20 cellular contexts compared by ENCODE assay signal in the genomic region with DNA sequence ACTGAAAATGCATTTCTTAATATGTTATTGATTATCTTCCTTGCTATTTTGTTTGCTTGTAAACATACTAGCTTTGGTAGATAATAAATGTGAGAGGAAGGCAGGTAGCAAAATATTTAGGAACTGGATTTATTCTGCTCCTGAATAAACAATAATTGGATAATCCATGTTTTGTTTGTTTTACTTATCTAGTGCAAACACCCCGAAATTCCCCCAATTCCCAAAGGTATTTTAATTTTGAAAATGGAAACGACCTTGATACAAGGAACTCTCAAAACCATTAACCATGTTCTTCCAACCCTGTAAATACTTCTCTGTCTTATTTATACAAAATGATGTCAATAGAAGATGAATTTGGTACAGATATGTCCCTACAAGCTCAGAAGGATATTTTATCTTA. TPM values are rescaled to one million over a fixed set of nuclear protein-coding genes. Genes with fewer than 3 reads are reported as not detected.
DNase-seq lines count a peak whose midpoint lies in the region; ATAC-seq, FAIRE-seq and TF ChIP-seq lines count a peak whose summit lies in the region.
"Had no signal": no experiment of that assay in that cellular context is flagged by ENCODE, and none has a peak within 500 bp of the region (broad histone marks: within the 10 kb centered on the region; RNA-seq: fewer than 3 reads in every experiment).

No MANE protein-coding gene starts in this region.

- H3K36me3 ChIP-seq in right lobe of liver, result no peaks in the 10 kb centered on the region
- no peaks in the 10 kb centered on the region for H3K36me3 ChIP-seq in HepG2 (replicated peaks in 1 of 2; ENCODE audit: control insufficient read depth in 1 of 2, insufficient read depth in 2 of 2, low read length in 2 of 2)
- H3K36me3 ChIP-seq in H7 (replicated peaks; ENCODE audit: control insufficient read depth, insufficient read depth, low read length), result no peaks in the 10 kb centered on the region
- H3K36me3 ChIP-seq in HAP-1 (replicated peaks), result no peaks in the 10 kb centered on the region
- H3K36me3 ChIP-seq: BLaER1 treated with 17β-estradiol and CSF1 and Interleukin-3, amounts not matched to agents 10 nM and 100 nM had no signal

- H3K79me2 ChIP-seq in HepG2 (ENCODE audit: insufficient read depth, low read length), result no peaks in the 10 kb centered on the region

- no peaks in the 10 kb centered on the region for H3K27me3 ChIP-seq in right lobe of liver
- H3K27me3 ChIP-seq in HepG2 (ENCODE audit: control insufficient read depth in 1 of 2, insufficient read depth in 2 of 2, low read length in 2 of 2), result no peaks in the 10 kb centered on the region
- no peaks in the 10 kb centered on the region for H3K27me3 ChIP-seq in H7 (ENCODE audit: control insufficient read depth, insufficient read depth, low read length)
- no peaks in the 10 kb centered on the region for H3K27me3 ChIP-seq in HAP-1 (ENCODE audit: low read depth)
- H3K27me3 ChIP-seq: BLaER1 treated with 17β-estradiol and CSF1 and Interleukin-3, amounts not matched to agents 10 nM and 100 nM had no signal

- DNase-seq in right lobe of liver, result no peak
- DNase-seq in HepG2 (ENCODE audit: low spot score), result no peak
- no peak for DNase-seq in left lobe of liver (ENCODE audit: low spot score)
- no peak for DNase-seq in H7
- no peak for DNase-seq in HAP-1 (ENCODE audit: low spot score in 2 of 2)
- DNase-seq: AML-193; Caco-2; Calu3; CD4-positive, alpha-beta T cell; CD8-positive, alpha-beta T cell; DMS79 treated with DMSO at 0.1 percent for 48 hours; GF-D8 had no signal

- CTCF ChIA-PET in HepG2 (lab: Yijun Ruan, JAX; ENCODE audit: low intra/inter-chr PET ratio, low total read pairs), result no interaction called here

- no peak for TF ChIP-seq CTCF in right lobe of liver (IDR thresholded peaks at IDR 0.05)
- no peak for TF ChIP-seq CTCF in HepG2 (CRISPR knock-in tag; IDR thresholded peaks at IDR 0.05)

- 12% methylated on average over 2 of the region's 2 CpGs for WGBS in right lobe of liver (ENCODE audit: insufficient coverage, low coverage, low lambda C conversion rate, missing lambda C conversion rate)
- WGBS in HepG2 (ENCODE audit: low lambda C conversion rate), result 0% methylated on average over 2 of the region's 2 CpGs

- no peak overlapping the region for H3K4me2 ChIP-seq in HepG2 (ENCODE audit: low read depth, low read length)
- H3K4me2 ChIP-seq: A549; BLaER1 treated with 17β-estradiol and CSF1 and Interleukin-3, amounts not matched to agents 10 nM and 100 nM had no signal

- intact Hi-C loops in right lobe of liver (cut with DNase I) (no loop called here), HepG2 (cut with micrococcal nuclease; ENCODE audit: unreplicated experiment) (no loop called here)

- ATAC-seq in right lobe of liver (peak in 3 of 4 donors; percentile 42 to 69 (median 68)), HepG2 (no peak), left lobe of liver (peak; percentile 23)
- ATAC-seq: A549; CD8-positive, alpha-beta T cell had no signal

- no peaks in the 10 kb centered on the region for H4K20me1 ChIP-seq in HepG2 (ENCODE audit: insufficient read depth, low read length)
- H4K20me1 ChIP-seq: BLaER1 treated with 17β-estradiol and CSF1 and Interleukin-3, amounts not matched to agents 10 nM and 100 nM had no signal

- TF ChIP-seq EP300 in HepG2 (IDR thresholded peaks at IDR 0.05; ENCODE audit: low read depth in 2 of 2, low read length in 2 of 2) (no peak), HepG2 (CRISPR knock-in tag; IDR thresholded peaks at IDR 0.05; ENCODE audit: borderline replicate concordance) (no peak)

- H3K27ac ChIP-seq in right lobe of liver (peak overlapping the region; percentile 36 to 42 (median 37)), HepG2 (ENCODE audit: extremely low read length, insufficient read depth, low read length) (no peak overlapping the region)
- H3K27ac ChIP-seq: 22Rv1; A549; BLaER1 treated with 17β-estradiol and CSF1 and Interleukin-3, amounts not matched to agents 10 nM and 100 nM; C4-2B had no signal

- no peak overlapping the region for H2AFZ ChIP-seq in HepG2 (ENCODE audit: low read length)

- POLR2A ChIA-PET in HepG2 (lab: Yijun Ruan, JAX), result no interaction called here

- no peak overlapping the region for H3K9ac ChIP-seq in HepG2 (ENCODE audit: insufficient read depth, low read depth, low read length)
- H3K9ac ChIP-seq: BLaER1 treated with 17β-estradiol and CSF1 and Interleukin-3, amounts not matched to agents 10 nM and 100 nM had no signal

- H3K4me3 ChIP-seq in right lobe of liver, result no peak overlapping the region
- no peak overlapping the region for H3K4me3 ChIP-seq in HepG2 (replicated peaks in 1 of 3; ENCODE audit: insufficient read depth in 1 of 3, low read depth in 2 of 3, low read length in 3 of 3)
- no peak overlapping the region for H3K4me3 ChIP-seq in H7 (ENCODE audit: insufficient read depth, low read depth, low read length)
- H3K4me3 ChIP-seq in HAP-1, result no peak overlapping the region
- H3K4me3 ChIP-seq: A549; BLaER1 treated with 17β-estradiol and CSF1 and Interleukin-3, amounts not matched to agents 10 nM and 100 nM had no signal

- H3K4me1 ChIP-seq in right lobe of liver (peaks cover 0 to 9% (median 0%) of the 10 kb centered on the region in 4 donors), HepG2 (ENCODE audit: insufficient read depth, low read length) (no peaks in the 10 kb centered on the region), HAP-1 (peaks cover 7% of the 10 kb centered on the region)
- H3K4me1 ChIP-seq: A549; BLaER1 treated with 17β-estradiol and CSF1 and Interleukin-3, amounts not matched to agents 10 nM and 100 nM had no signal

- no peak for TF ChIP-seq RAD21 in HepG2 (CRISPR knock-in tag; IDR thresholded peaks at IDR 0.05)

- BruUV-seq in HepG2 (replicated peaks; lab: Mats Ljungman, UMichigan), result no TSS peak

- no peak for TF ChIP-seq POLR2A in right lobe of liver (IDR thresholded peaks at IDR 0.05)
- TF ChIP-seq POLR2A in HepG2 (IDR thresholded peaks at IDR 0.05; ENCODE audit: insufficient read depth in 1 of 2, low read depth in 2 of 2, low read length in 2 of 2), result no peak

- FAIRE-seq in HepG2 (lab: Jason Lieb, UNC), result no peak
- FAIRE-seq: A549, G401.6, GM12891, GM19239 had no signal

- H3K9me3 ChIP-seq in right lobe of liver (no peaks in the 10 kb centered on the region), HepG2 (ENCODE audit: low read length) (no peaks in the 10 kb centered on the region), HAP-1 (no peaks in the 10 kb centered on the region)
- H3K9me3 ChIP-seq: A549; BLaER1 treated with 17β-estradiol and CSF1 and Interleukin-3, amounts not matched to agents 10 nM and 100 nM; Caco-2 had no signal

- in situ Hi-C loops in HepG2 (cut with HindIII; ENCODE audit: extremely low pct_ligation_motif_present, low pct_unique_long_range_greater_than_20kb), result no loop called here
- in situ Hi-C loops in HAP-1 (cut with MboI; ENCODE audit: low sequenced_read_pairs), result no loop called here

TF ChIP-seq in HepG2, 621 proteins besides CTCF, POLR2A, EP300 and RAD21 (continues in another document):
- TF ChIP-seq TARDBP (CRISPR knock-in tag; IDR thresholded peaks at IDR 0.05), result no peak
- TF ChIP-seq HDAC1 (CRISPR knock-in tag; IDR thresholded peaks at IDR 0.05), result no peak
- TF ChIP-seq, protein P1, sequence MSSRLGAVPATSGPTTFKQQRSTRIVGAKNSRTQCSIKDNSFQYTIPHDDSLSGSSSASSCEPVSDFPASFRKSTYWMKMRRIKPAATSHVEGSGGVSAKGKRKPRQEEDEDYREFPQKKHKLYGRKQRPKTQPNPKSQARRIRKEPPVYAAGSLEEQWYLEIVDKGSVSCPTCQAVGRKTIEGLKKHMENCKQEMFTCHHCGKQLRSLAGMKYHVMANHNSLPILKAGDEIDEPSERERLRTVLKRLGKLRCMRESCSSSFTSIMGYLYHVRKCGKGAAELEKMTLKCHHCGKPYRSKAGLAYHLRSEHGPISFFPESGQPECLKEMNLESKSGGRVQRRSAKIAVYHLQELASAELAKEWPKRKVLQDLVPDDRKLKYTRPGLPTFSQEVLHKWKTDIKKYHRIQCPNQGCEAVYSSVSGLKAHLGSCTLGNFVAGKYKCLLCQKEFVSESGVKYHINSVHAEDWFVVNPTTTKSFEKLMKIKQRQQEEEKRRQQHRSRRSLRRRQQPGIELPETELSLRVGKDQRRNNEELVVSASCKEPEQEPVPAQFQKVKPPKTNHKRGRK (CRISPR knock-in tag; IDR thresholded peaks at IDR 0.05), result no peak

RNA-seq across cellular contexts. Expression of gene USH2A, which starts 3.0 kb away (rescaled TPM):
- total RNA-seq in right lobe of liver (1 to 10 TPM in 3 of 6 experiments, under 1 TPM in 3; 0.19 to 1.8 (median 0.81) TPM), HepG2 (2016; rRNA removed; fragmentation: Illumina TruSeq; extraction: Trizol) (0.01 and 0.02 TPM in 2 replicates), left lobe of liver (1.5 TPM)
- not detected in 2 replicates for total RNA-seq in HepG2 (2016; cell fraction: cytosol; rRNA removed; fragmentation: Illumina TruSeq; extraction: Trizol; ENCODE audit: low read depth)
- under 0.01 and 0.01 TPM in 2 replicates for total RNA-seq in HepG2 (2016; cell fraction: insoluble cytoplasmic fraction; rRNA removed; fragmentation: Illumina TruSeq; extraction: Trizol)
- under 0.01 TPM in 1 of 2 replicates, not detected in the other for total RNA-seq in HepG2 (2016; cell fraction: membrane; rRNA removed; fragmentation: Illumina TruSeq; extraction: Trizol)
- 0.03 TPM in 1 of 2 replicates, not detected in the other for total RNA-seq in HepG2 (2016; cell fraction: nucleus; rRNA removed; fragmentation: Illumina TruSeq; extraction: Trizol)
- under 0.01 TPM in 1 of 2 replicates, not detected in the other for polyA plus RNA-seq in HepG2 (2011; rRNA removed)
- polyA plus RNA-seq in HepG2 (2011; cell fraction: cytosol; rRNA removed), result not detected in 2 replicates
- polyA plus RNA-seq in HepG2 (2011; cell fraction: nucleus; rRNA removed), result not detected in 2 replicates
- polyA plus RNA-seq in HepG2 (2012), result 0.01 TPM in 2 replicates
- polyA plus RNA-seq in HepG2 (2016; cell fraction: cytosol; fragmentation: Illumina TruSeq; extraction: Trizol; ENCODE audit: low read depth), result not detected in 2 replicates
- 0.02 TPM in 2 replicates for polyA plus RNA-seq in HepG2 (2016; cell fraction: insoluble cytoplasmic fraction; fragmentation: Illumina TruSeq; extraction: Trizol; ENCODE audit: low read depth)
- not detected in 2 replicates for polyA plus RNA-seq in HepG2 (2016; cell fraction: membrane; fragmentation: Illumina TruSeq; extraction: Trizol; ENCODE audit: low read depth)
- not detected in 2 replicates for polyA plus RNA-seq in HepG2 (2016; cell fraction: nucleus; fragmentation: Illumina TruSeq; extraction: Trizol; ENCODE audit: insufficient read depth, low read depth)
- 0.02 TPM in 1 of 2 replicates, not detected in the other for polyA minus RNA-seq in HepG2 (2011; rRNA and poly(A)+ RNA removed; ENCODE audit: low replicate concordance)
- not detected in 2 replicates for polyA minus RNA-seq in HepG2 (2011; cell fraction: cytosol; rRNA and poly(A)+ RNA removed)
- polyA minus RNA-seq in HepG2 (2011; cell fraction: nucleus; rRNA and poly(A)+ RNA removed), result under 0.01 TPM in 2 replicates
- 0.37 and 0.80 TPM in 2 replicates for total RNA-seq in H7 (2014; rRNA removed; shearing (Covaris generic))
- total RNA-seq: B cell; Calu3; CD4-positive, alpha-beta T cell; CD8-positive, alpha-beta T cell had no signal
- polyA plus RNA-seq: A549 had no signal
